8 cellular contexts compared by ENCODE assay signal in the genomic region with DNA sequence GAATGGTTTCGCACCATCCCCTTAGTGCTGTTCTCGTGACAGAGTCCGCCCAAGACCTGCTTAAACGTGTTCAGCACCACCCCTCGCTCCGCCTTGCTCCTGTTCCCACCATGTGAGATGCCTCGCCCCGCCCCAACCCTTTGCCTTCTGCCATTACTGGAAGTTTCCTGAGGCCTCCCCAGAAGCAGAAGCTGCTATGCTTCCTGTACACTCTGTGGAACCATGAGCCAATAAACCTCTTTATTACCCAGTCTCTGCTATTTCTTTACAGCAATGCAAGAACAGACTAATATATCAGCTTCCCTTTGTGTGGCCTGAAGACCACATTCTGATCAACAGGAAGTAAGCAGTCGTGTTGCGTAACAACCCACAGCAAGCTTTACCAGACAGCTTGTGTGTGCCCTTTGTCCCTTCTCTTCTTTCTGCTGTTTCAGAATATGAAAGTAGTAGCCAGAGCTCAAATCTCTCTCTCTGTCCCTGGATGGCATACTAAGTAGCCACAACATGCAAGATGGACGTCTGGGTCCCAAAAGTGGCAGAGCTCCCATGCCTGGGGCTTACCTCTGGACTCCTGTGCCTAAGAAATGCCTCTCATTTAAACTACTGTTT. TPM values are rescaled to one million over a fixed set of nuclear protein-coding genes. Genes with fewer than 3 reads are reported as not detected.
DNase-seq lines count a peak whose midpoint lies in the region; ATAC-seq lines count a peak whose summit lies in the region.

No MANE protein-coding gene starts in this region.

- DNase-seq in GM03348 (ENCODE audit: low spot score) (peak; percentile 77), dermis microvascular lymphatic vessel endothelial cell (ENCODE audit: low read depth in 2 of 2) (peak; percentile 46 to 52), mucosa of gallbladder (ENCODE audit: low spot score) (peak; percentile 89), D341Med (ENCODE audit: low spot score) (no peak), NCI-H2196 treated with DMSO at 0.1 percent for 48 hours (lab: John Stamatoyannopoulos, UW; ENCODE audit: unreplicated experiment) (no peak)
- DNase-seq in activated CD4-positive, alpha-beta T cell treated with anti-CD3 and anti-CD28 coated beads, Interleukin-2, amount 50 U/mL, for 1 hour: peak; percentile 75
- peak; percentile 48 to 93 for DNase-seq in stimulated activated effector memory CD8-positive, alpha-beta T cell treated with anti-CD3 and anti-CD28 coated beads, Interleukin-12 subunit alpha, Interleukin-12 subunit beta, amount 100 ng/mL, for 72 hours (ENCODE audit: low spot score in 2 of 2)

- peak; percentile 84 for ATAC-seq in stimulated activated effector memory CD8-positive, alpha-beta T cell treated with anti-CD3 and anti-CD28 coated beads, Interleukin-12 subunit alpha, Interleukin-12 subunit beta, amount 100 ng/mL, for 72 hours

- peak overlapping the region; percentile 82 to 90 (median 86) for H3K27ac Mint-ChIP-seq in IgD-negative memory B cell
- peak overlapping the region; percentile 98 for H3K27ac Mint-ChIP-seq in stimulated activated effector memory CD8-positive, alpha-beta T cell treated with anti-CD3 and anti-CD28 coated beads, Interleukin-12 subunit alpha, Interleukin-12 subunit beta, amount 100 ng/mL, for 72 hours

- peaks cover 18 to 22% (median 19%) of the 10 kb centered on the region in 3 donors for H3K4me1 Mint-ChIP-seq in IgD-negative memory B cell
- peaks cover 60% of the 10 kb centered on the region for H3K4me1 Mint-ChIP-seq in stimulated activated effector memory CD8-positive, alpha-beta T cell treated with anti-CD3 and anti-CD28 coated beads, Interleukin-12 subunit alpha, Interleukin-12 subunit beta, amount 100 ng/mL, for 72 hours

- peaks cover 13% of the 10 kb centered on the region for H3K36me3 Mint-ChIP-seq in IgD-negative memory B cell
- peaks cover 34% of the 10 kb centered on the region for H3K36me3 Mint-ChIP-seq in stimulated activated effector memory CD8-positive, alpha-beta T cell treated with anti-CD3 and anti-CD28 coated beads, Interleukin-12 subunit alpha, Interleukin-12 subunit beta, amount 100 ng/mL, for 72 hours

- peak overlapping the region in 3 of 4 donors; percentile 13 to 68 (median 63) for H3K4me3 Mint-ChIP-seq in IgD-negative memory B cell
- peak overlapping the region; percentile 71 for H3K4me3 Mint-ChIP-seq in stimulated activated effector memory CD8-positive, alpha-beta T cell treated with anti-CD3 and anti-CD28 coated beads, Interleukin-12 subunit alpha, Interleukin-12 subunit beta, amount 100 ng/mL, for 72 hours

- no peaks in the 10 kb centered on the region for H3K27me3 Mint-ChIP-seq in IgD-negative memory B cell

- no peaks in the 10 kb centered on the region for H3K9me3 Mint-ChIP-seq in IgD-negative memory B cell
- no peaks in the 10 kb centered on the region for H3K9me3 Mint-ChIP-seq in stimulated activated effector memory CD8-positive, alpha-beta T cell treated with anti-CD3 and anti-CD28 coated beads, Interleukin-12 subunit alpha, Interleukin-12 subunit beta, amount 100 ng/mL, for 72 hours

RNA-seq across cellular contexts. Expression of a gene that starts 14.1 kb away (rescaled TPM):
- polyA plus RNA-seq in IgD-negative memory B cell: 10.1 TPM
- total RNA-seq in dermis microvascular lymphatic vessel endothelial cell (0.90 and 2.4 TPM in 2 replicates), mucosa of gallbladder (7.0 TPM)

RNA-seq across cellular contexts. Expression of a gene that starts 45.3 kb away (rescaled TPM):
- 26.2 TPM for polyA plus RNA-seq in IgD-negative memory B cell
- total RNA-seq in dermis microvascular lymphatic vessel endothelial cell: 8.9 and 10.4 TPM in 2 replicates
- total RNA-seq in mucosa of gallbladder: 35.3 TPM

Comparison
In these comparisons a context has a peak if more than half of its experiments do, and no peak if none do; other contexts are left out.
1. DNase-seq: peak in GM03348 (single experiment), activated CD4-positive, alpha-beta T cell treated with anti-CD3 and anti-CD28 coated beads, Interleukin-2, amount 50 U/mL, for 1 hour (single experiment), dermis microvascular lymphatic vessel endothelial cell (2 of 2), mucosa of gallbladder (single experiment) and stimulated activated effector memory CD8-positive, alpha-beta T cell treated with anti-CD3 and anti-CD28 coated beads, Interleukin-12 subunit alpha, Interleukin-12 subunit beta, amount 100 ng/mL, for 72 hours (2 of 2); none in D341Med (single experiment) and NCI-H2196 treated with DMSO at 0.1 percent for 48 hours (single experiment).